Comparison of ENCODE assay signal across 24 cellular contexts in the genomic region with DNA sequence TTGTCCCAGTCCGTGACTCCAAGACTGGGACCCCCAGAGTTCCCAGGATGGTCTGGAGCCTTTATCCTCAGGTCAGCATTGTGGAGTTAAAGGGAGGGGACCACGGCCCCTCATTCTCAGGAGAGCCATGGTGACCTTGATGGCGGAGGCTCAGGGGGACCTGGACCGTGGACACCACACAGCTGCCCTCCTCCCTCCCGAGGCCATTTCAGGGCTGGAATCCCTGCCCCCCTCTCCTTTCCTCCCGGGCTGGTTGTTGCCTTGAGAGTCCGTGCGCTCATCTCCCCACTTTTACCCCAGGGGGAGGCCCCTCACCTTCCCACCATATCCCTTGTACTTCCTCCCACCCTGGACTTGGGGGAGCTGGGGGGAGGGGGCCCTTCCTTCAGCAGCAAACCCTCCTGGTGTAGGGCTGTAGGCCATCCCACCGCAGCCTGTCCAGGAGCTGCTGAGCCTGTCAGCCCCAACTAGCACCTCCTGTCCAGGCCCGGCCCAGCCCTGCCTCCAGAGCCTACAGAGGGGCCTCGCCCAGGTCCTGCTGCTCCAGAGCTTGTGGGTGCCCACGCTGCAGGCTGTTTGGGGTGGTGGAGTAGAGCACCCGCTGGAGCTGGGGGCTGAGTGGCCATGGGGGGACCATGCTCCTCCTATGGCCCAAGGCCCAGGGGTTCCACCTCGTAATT.
"Had no signal": no experiment of that assay in that cellular context is flagged by ENCODE, and none has a peak within 500 bp of the region (broad histone marks: within the 10 kb centered on the region; RNA-seq: fewer than 3 reads in every experiment).

No MANE protein-coding gene starts in this region.

- ATAC-seq: activated T-helper 17 cell treated with anti-CD3 and anti-CD28 coated beads, Interleukin-2, amount 50 U/mL, for 72 hours; Panc1 had no signal

- DNase-seq: activated CD4-positive, alpha-beta memory T cell treated with anti-CD3 and anti-CD28 coated beads, Interleukin-2, amount 10 ng/mL, durations not matched to agents 7 days and 5 days; activated CD4-positive, alpha-beta T cell treated with anti-CD3 and anti-CD28 coated beads, Interleukin-2, amount 10 ng/mL, durations not matched to agents 7 days and 5 days; activated CD4-positive, CD25-positive, alpha-beta regulatory T cell; activated gamma-delta T cell; activated naive CD4-positive, alpha-beta T cell treated with anti-CD3 and anti-CD28 coated beads for 36 hours; activated T-cell treated with anti-CD3 and anti-CD28 coated beads for 4 hours; activated T-cell treated with anti-CD3 and anti-CD28 coated beads, Interleukin-2, amount 50 U/mL, for 48 hours; amygdala; Karpas-422; MM.1S; NCI-H1105; NCI-H1436; NCI-H1694 treated with DMSO at 0.1 percent for 48 hours; NCI-H2029 treated with DMSO at 0.1 percent for 48 hours; NCI-H345; NCI-H510A; NCI-H526 treated with DMSO at 0.1 percent for 48 hours; NK-92 treated with Interleukin-12 subunit alpha and Interleukin-12 subunit beta, amount 100 ng/mL, for 24 hours; OCI-M1; RPMI8226; SHP77 treated with DMSO at 0.1 percent for 48 hours; T-helper 9 cell had no signal
